Comparison of ENCODE assay signal across 33 cellular contexts in the genomic region with DNA sequence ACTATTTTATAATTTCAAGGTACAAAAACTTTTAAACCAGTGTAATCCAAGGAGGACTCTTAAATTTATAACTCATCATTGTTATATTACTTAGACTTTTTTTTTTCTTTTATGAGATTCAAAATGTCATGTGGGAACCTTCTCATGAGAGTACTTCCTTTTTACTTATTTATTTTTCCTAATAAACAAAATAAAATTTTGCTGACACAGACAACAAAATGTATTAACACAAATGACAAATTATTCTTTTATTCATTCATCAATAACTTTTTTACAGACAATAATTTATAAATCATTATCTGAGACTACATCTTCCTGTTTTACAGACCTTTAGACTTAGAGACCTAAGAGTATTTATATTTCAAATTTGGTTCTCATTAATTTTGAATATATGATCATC.
"Had no signal": no experiment of that assay in that cellular context is flagged by ENCODE, and none has a peak within 500 bp of the region (broad histone marks: within the 10 kb centered on the region; RNA-seq: fewer than 3 reads in every experiment).

No MANE protein-coding gene starts in this region.

- H3K9me3 ChIP-seq: Peyer's patch had no signal

- DNase-seq: activated B cell treated with CpG ODN at 0.5 μM for 24 hours; activated CD4-positive, alpha-beta memory T cell treated with anti-CD3 and anti-CD28 coated beads, Interleukin-2, amount 10 ng/mL, durations not matched to agents 7 days and 5 days; activated CD4-positive, alpha-beta T cell treated with anti-CD3 and anti-CD28 coated beads for 1 hour; activated CD4-positive, alpha-beta T cell treated with anti-CD3 and anti-CD28 coated beads for 48 hours; activated CD8-positive, alpha-beta memory T cell treated with anti-CD3 and anti-CD28 coated beads for 24 hours; activated CD8-positive, alpha-beta memory T cell treated with anti-CD3 and anti-CD28 coated beads, Interleukin-2, amount 10 ng/mL, durations not matched to agents 7 days and 5 days; activated CD8-positive, alpha-beta memory T cell treated with anti-CD3 and anti-CD28 coated beads, Interleukin-2, amount 50 U/mL, for 48 hours; activated effector memory CD4-positive, alpha-beta T cell treated with Interleukin-2 at 50 U/mL for 16 hours; activated naive CD4-positive, alpha-beta T cell; activated naive CD4-positive, alpha-beta T cell treated with anti-CD3 and anti-CD28 coated beads, Interleukin-2, amount 50 U/mL, for 16 hours; activated naive CD8-positive, alpha-beta T cell treated with anti-CD3 and anti-CD28 coated beads for 36 hours; activated T-cell treated with anti-CD3 and anti-CD28 coated beads, Interleukin-2, amount 50 U/mL, for 48 hours; amniotic stem cell; aorta; Karpas-422; NCI-H1105; NCI-H1417 treated with DMSO at 0.1 percent for 48 hours; NCI-H1694; NCI-H2029; NCI-H345; NCI-H524 treated with DMSO at 0.1 percent for 48 hours; NCI-H748 treated with DMSO at 0.1 percent for 48 hours; NK-92 treated with Interleukin-12 subunit alpha and Interleukin-12 subunit beta, amount 100 ng/mL, for 24 hours; PC-3; Peyer's patch; SIG-M5; SW 1271; T-helper 1 cell; T-helper 2 cell; T-helper 9 cell had no signal

- H3K36me3 ChIP-seq: cardiac muscle cell, Peyer's patch had no signal

- H3K4me3 ChIP-seq: cardiac muscle cell, Peyer's patch had no signal

- H3K27me3 ChIP-seq: cardiac muscle cell, Peyer's patch had no signal

- H3K4me1 ChIP-seq: Peyer's patch had no signal

- H3K27ac ChIP-seq: cardiac muscle cell, Peyer's patch, RWPE1, VCaP had no signal
